12 cellular contexts compared by ENCODE assay signal in genomic region chr12:3432176-3432742, GRCh38. TPM values are rescaled to one million over a fixed set of nuclear protein-coding genes. Genes with fewer than 3 reads are reported as not detected.
DNase-seq lines count a peak whose midpoint lies in the region; ATAC-seq and TF ChIP-seq lines count a peak whose summit lies in the region.
"Had no signal": no experiment of that assay in that cellular context is flagged by ENCODE, and none has a peak within 500 bp of the region (broad histone marks: within the 10 kb centered on the region; RNA-seq: fewer than 3 reads in every experiment).

No MANE protein-coding gene starts in this region.

- POLR2A ChIA-PET in OCI-LY7 (lab: Charles Lee) = no interaction called here

- H3K79me2 ChIP-seq in OCI-LY7 (ENCODE audit: insufficient read depth, low read depth, low read length) = no peaks in the 10 kb centered on the region
- H3K79me2 ChIP-seq in fibroblast of lung (ENCODE audit: control insufficient read depth, insufficient read depth, low read length) = no peaks in the 10 kb centered on the region

- peaks cover 8% of the 10 kb centered on the region for H3K36me3 Mint-ChIP-seq in activated CD8-positive, alpha-beta memory T cell treated with anti-CD3 and anti-CD28 coated beads, Interleukin-2, amount 10 ng/mL, durations not matched to agents 7 days and 5 days
- H3K36me3 Mint-ChIP-seq in stimulated activated effector memory CD8-positive, alpha-beta T cell treated with anti-CD3 and anti-CD28 coated beads, Interleukin-12 subunit alpha, Interleukin-12 subunit beta, amount 100 ng/mL, for 72 hours = no peaks in the 10 kb centered on the region

- H3K4me2 ChIP-seq in OCI-LY7 (ENCODE audit: low read length) (no peak overlapping the region; the same call in 1 of the 2 replicates), fibroblast of lung (ENCODE audit: extremely low read depth, insufficient read depth, low read length) (peak overlapping the region; percentile 25)

- H3K9ac ChIP-seq in fibroblast of lung (ENCODE audit: insufficient read depth, low read length) = no peak overlapping the region

- H2AFZ ChIP-seq in OCI-LY7 (ENCODE audit: low read length) (no peak overlapping the region), fibroblast of lung (ENCODE audit: low read length) (peak overlapping the region; percentile 23)

- H3K9me3 ChIP-seq in OCI-LY7 (ENCODE audit: low read length) = no peaks in the 10 kb centered on the region
- H3K9me3 ChIP-seq in fibroblast of lung (ENCODE audit: control insufficient read depth, insufficient read depth, low read depth, low read length) = no peaks in the 10 kb centered on the region
- H3K9me3 ChIP-seq: esophagus muscularis mucosa had no signal

- intact Hi-C loops in OCI-LY7 (cut with micrococcal nuclease; ENCODE audit: unreplicated experiment) = no loop called here

- H4K20me1 ChIP-seq in OCI-LY7 (ENCODE audit: insufficient read depth, low read length) (no peaks in the 10 kb centered on the region), fibroblast of lung (ENCODE audit: control insufficient read depth, extremely low read depth, insufficient read depth, low read length) (no peaks in the 10 kb centered on the region)

- H3K4me1 ChIP-seq in OCI-LY7 (ENCODE audit: insufficient read depth, low read length, poor library complexity, severe bottlenecking) = no peaks in the 10 kb centered on the region
- no peaks in the 10 kb centered on the region for H3K4me1 ChIP-seq in fibroblast of lung (ENCODE audit: control insufficient read depth, extremely low read depth, insufficient read depth, low read length)
- H3K4me1 ChIP-seq: esophagus muscularis mucosa had no signal

- H3K4me3 ChIP-seq in OCI-LY7 (ENCODE audit: low read depth, low read length, poor library complexity, severe bottlenecking) (no peak overlapping the region), fibroblast of lung (replicated peaks in 1 of 4; ENCODE audit: control extremely low read depth in 1 of 4, insufficient read depth in 1 of 4, low read depth in 3 of 4, low read length in 4 of 4) (no peak overlapping the region)
- H3K4me3 ChIP-seq: esophagus muscularis mucosa had no signal

- H3K36me3 ChIP-seq in OCI-LY7 (ENCODE audit: insufficient read depth, low read length) = no peaks in the 10 kb centered on the region
- no peaks in the 10 kb centered on the region for H3K36me3 ChIP-seq in fibroblast of lung (ENCODE audit: control insufficient read depth, insufficient read depth, low read length)
- H3K36me3 ChIP-seq: esophagus muscularis mucosa had no signal

- H3K9me3 Mint-ChIP-seq in activated CD8-positive, alpha-beta memory T cell treated with anti-CD3 and anti-CD28 coated beads, Interleukin-2, amount 10 ng/mL, durations not matched to agents 7 days and 5 days (ENCODE audit: low read depth) = peaks cover 10% of the 10 kb centered on the region
- peaks cover 7% of the 10 kb centered on the region for H3K9me3 Mint-ChIP-seq in stimulated activated effector memory CD8-positive, alpha-beta T cell treated with anti-CD3 and anti-CD28 coated beads, Interleukin-12 subunit alpha, Interleukin-12 subunit beta, amount 100 ng/mL, for 72 hours
- H3K9me3 Mint-ChIP-seq: activated B cell treated with CpG ODN at 0.5 μM for 24 hours had no signal

- no peaks in the 10 kb centered on the region for H3K27me3 ChIP-seq in fibroblast of lung (ENCODE audit: control insufficient read depth, insufficient read depth, low read length)

- CTCF ChIA-PET in activated CD8-positive, alpha-beta memory T cell treated with anti-CD3 and anti-CD28 coated beads, Interleukin-2, amount 10 ng/mL, durations not matched to agents 7 days and 5 days (lab: Charles Lee) = no interaction called here
- CTCF ChIA-PET in OCI-LY7 (lab: Charles Lee; ENCODE audit: unreplicated experiment) = no interaction called here

- no TSS peak for BruUV-seq in OCI-LY7 (replicated peaks; lab: Mats Ljungman, UMichigan)

- TF ChIP-seq CTCF in OCI-LY7 (conservative IDR thresholded peaks at IDR 0.05; ENCODE audit: low read length) (no peak), fibroblast of lung (conservative IDR thresholded peaks at IDR 0.05 in 1 of 2, IDR thresholded peaks at IDR 0.05 in 1 of 2; ENCODE audit: low read depth in 1 of 2, low read length in 2 of 2) (no peak)

- peaks cover 12% of the 10 kb centered on the region for H3K27me3 Mint-ChIP-seq in activated CD8-positive, alpha-beta memory T cell treated with anti-CD3 and anti-CD28 coated beads, Interleukin-2, amount 10 ng/mL, durations not matched to agents 7 days and 5 days

- no peaks in the 10 kb centered on the region for H3K9me2 ChIP-seq in OCI-LY7 (ENCODE audit: insufficient read depth, low read length)

- H3K4me1 Mint-ChIP-seq in activated CD8-positive, alpha-beta memory T cell treated with anti-CD3 and anti-CD28 coated beads, Interleukin-2, amount 10 ng/mL, durations not matched to agents 7 days and 5 days = peaks cover 12% of the 10 kb centered on the region
- peaks cover 22% of the 10 kb centered on the region for H3K4me1 Mint-ChIP-seq in stimulated activated effector memory CD8-positive, alpha-beta T cell treated with anti-CD3 and anti-CD28 coated beads, Interleukin-12 subunit alpha, Interleukin-12 subunit beta, amount 100 ng/mL, for 72 hours

- H3K27ac Mint-ChIP-seq in activated CD8-positive, alpha-beta memory T cell treated with anti-CD3 and anti-CD28 coated beads, Interleukin-2, amount 10 ng/mL, durations not matched to agents 7 days and 5 days = no peak overlapping the region
- H3K27ac Mint-ChIP-seq in stimulated activated effector memory CD8-positive, alpha-beta T cell treated with anti-CD3 and anti-CD28 coated beads, Interleukin-12 subunit alpha, Interleukin-12 subunit beta, amount 100 ng/mL, for 72 hours = peak overlapping the region; percentile 43
- H3K27ac Mint-ChIP-seq: activated B cell treated with CpG ODN at 0.5 μM for 24 hours had no signal

- peak; percentile 67 for ATAC-seq in activated CD8-positive, alpha-beta memory T cell treated with anti-CD3 and anti-CD28 coated beads, Interleukin-2, amount 10 ng/mL, durations not matched to agents 7 days and 5 days
- ATAC-seq in stimulated activated effector memory CD8-positive, alpha-beta T cell treated with anti-CD3 and anti-CD28 coated beads, Interleukin-12 subunit alpha, Interleukin-12 subunit beta, amount 100 ng/mL, for 72 hours = no peak
- ATAC-seq in GM19023 (IDR thresholded peaks at IDR 0.05; ENCODE audit: unreplicated experiment) = no peak

- H3K27ac ChIP-seq in OCI-LY7 (ENCODE audit: low read depth, low read length, poor library complexity, severe bottlenecking) (no peak overlapping the region), fibroblast of lung (ENCODE audit: insufficient read depth, low read length) (no peak overlapping the region)
- H3K27ac ChIP-seq: esophagus muscularis mucosa had no signal

- DNase-seq in activated CD8-positive, alpha-beta memory T cell treated with anti-CD3 and anti-CD28 coated beads, Interleukin-2, amount 10 ng/mL, durations not matched to agents 7 days and 5 days = no peak
- DNase-seq in activated CD8-positive, alpha-beta memory T cell treated with anti-CD3 and anti-CD28 coated beads, Interleukin-2, amount 50 U/mL, for 4 hours = no peak
- DNase-seq in OCI-LY7 (ENCODE audit: low spot score) (peak; percentile 7), fibroblast of lung (ENCODE audit: low read depth in 2 of 2) (no peak), hepatic stellate cell (ENCODE audit: low spot score) (no peak), kidney glomerular epithelial cell (lab: John Stamatoyannopoulos, UW) (no peak)
- DNase-seq in stimulated activated effector memory CD8-positive, alpha-beta T cell treated with anti-CD3 and anti-CD28 coated beads, Interleukin-12 subunit alpha, Interleukin-12 subunit beta, amount 100 ng/mL, for 72 hours (ENCODE audit: low spot score in 2 of 2) = no peak
- DNase-seq: activated B cell treated with CpG ODN at 0.5 μM for 24 hours, NCI-H82 had no signal

- no peak overlapping the region for H3K4me3 Mint-ChIP-seq in activated CD8-positive, alpha-beta memory T cell treated with anti-CD3 and anti-CD28 coated beads, Interleukin-2, amount 10 ng/mL, durations not matched to agents 7 days and 5 days
- peak overlapping the region; percentile 1 for H3K4me3 Mint-ChIP-seq in stimulated activated effector memory CD8-positive, alpha-beta T cell treated with anti-CD3 and anti-CD28 coated beads, Interleukin-12 subunit alpha, Interleukin-12 subunit beta, amount 100 ng/mL, for 72 hours
- H3K4me3 Mint-ChIP-seq: activated B cell treated with CpG ODN at 0.5 μM for 24 hours had no signal

RNA-seq across cellular contexts. Expression of gene PRMT8, which starts 58.7 kb away (rescaled TPM):
- not detected for total RNA-seq in activated CD8-positive, alpha-beta memory T cell treated with anti-CD3 and anti-CD28 coated beads, Interleukin-2, amount 10 ng/mL, durations not matched to agents 7 days and 5 days
- total RNA-seq in OCI-LY7 (2014; rRNA removed; shearing (Covaris generic)) = not detected in 2 replicates
- total RNA-seq in OCI-LY7 (2022) (not detected in 2 replicates), fibroblast of lung (not detected in 2 replicates)
- polyA plus RNA-seq in fibroblast of lung = not detected in 2 replicates
- not detected in 2 replicates for polyA plus RNA-seq in fibroblast of lung (2012)
- not detected in 2 replicates for polyA minus RNA-seq in fibroblast of lung (ENCODE audit: low replicate concordance)
- total RNA-seq: activated B cell treated with CpG ODN at 0.5 μM for 24 hours, esophagus muscularis mucosa, LHCN-M2 had no signal
